ENCODE assay signal across 8 cellular contexts in genomic region chr4:76758290-76758882, GRCh38.
A peak's percentile ranks its signal among the peaks of the same experiment; 100 is the strongest.
DNase-seq lines count a peak whose midpoint lies in the region; ATAC-seq and TF ChIP-seq lines count a peak whose summit lies in the region.

No MANE protein-coding gene starts in this region.

- H3K27me3 Mint-ChIP-seq in Calu3 (ENCODE audit: unreplicated experiment) (no peaks in the 10 kb centered on the region), neural progenitor cell (ENCODE audit: insufficient read depth, low read depth) (peaks cover 6% of the 10 kb centered on the region)

- peaks cover 44% of the 10 kb centered on the region for H3K36me3 Mint-ChIP-seq in Calu3 (ENCODE audit: insufficient read depth, unreplicated experiment)
- peaks cover 58% of the 10 kb centered on the region for H3K36me3 Mint-ChIP-seq in neural progenitor cell

- no peaks in the 10 kb centered on the region for H3K9me3 ChIP-seq in HCT116 (ENCODE audit: control insufficient read depth in 1 of 2, insufficient read depth in 1 of 2, low read depth in 1 of 2, low read length in 2 of 2)
- no peaks in the 10 kb centered on the region for H3K9me3 ChIP-seq in esophagus muscularis mucosa
- H3K9me3 ChIP-seq in neural progenitor cell (ENCODE audit: low read depth): no peaks in the 10 kb centered on the region

- H3K27ac ChIP-seq in HCT116 (ENCODE audit: low read depth, low read length): no peak overlapping the region
- H3K27ac ChIP-seq in RWPE1: no peak overlapping the region
- H3K27ac ChIP-seq in esophagus muscularis mucosa (replicated peaks in 1 of 4): peak overlapping the region in 1 of 4 donors; percentile 4
- no peak overlapping the region for H3K27ac ChIP-seq in neural progenitor cell

- TF ChIP-seq CTCF in Calu3 (IDR thresholded peaks at IDR 0.05; ENCODE audit: unreplicated experiment) (peak; percentile 43), HCT116 (IDR thresholded peaks at IDR 0.05 in 2 of 3, conservative IDR thresholded peaks at IDR 0.05 in 1 of 3; ENCODE audit: borderline replicate concordance in 1 of 3, insufficient read depth in 1 of 3, low read depth in 2 of 3, low read length in 2 of 3) (peak; percentile 58 to 85 (median 69); a peak in 5 of 6 replicates), RWPE1 (conservative IDR thresholded peaks at IDR 0.05; ENCODE audit: low read depth) (peak; percentile 78), esophagus muscularis mucosa (IDR thresholded peaks at IDR 0.05) (peak; percentile 75 to 79 (median 77)), neural progenitor cell (IDR thresholded peaks at IDR 0.05) (peak; percentile 88)

- CTCF ChIA-PET in Calu3 (lab: Charles Lee): interaction anchor here (0.6 to 0.7 kb wide), 3 partner anchors 11 to 323 kb away, joined by 3 to 4 read pairs (median 3); no protein-coding TSS in a partner anchor
- CTCF ChIA-PET in HCT116 (lab: Charles Lee): interaction anchor here (0.6 to 1.6 kb wide), 16 partner anchors 11 to 445 kb away, joined by 3 to 8 read pairs (median 3); no protein-coding TSS in a partner anchor
- CTCF ChIA-PET in RWPE1 (lab: Yijun Ruan, JAX): interaction anchor here (0.6 to 1.7 kb wide), 9 partner anchors 14 to 478 kb away, joined by 3 to 8 read pairs (median 4); no protein-coding TSS in a partner anchor

- no peak for TF ChIP-seq EP300 in esophagus muscularis mucosa (IDR thresholded peaks at IDR 0.05)

- H3K4me3 ChIP-seq in HCT116 (replicated peaks in 1 of 2; ENCODE audit: low read depth in 1 of 2, low read length in 2 of 2) (no peak overlapping the region), esophagus muscularis mucosa (no peak overlapping the region), neural progenitor cell (no peak overlapping the region)

- no TSS peak for BruUV-seq in Calu3 (replicated peaks; lab: Mats Ljungman, UMichigan)
- BruUV-seq in HCT116 (replicated peaks; lab: Mats Ljungman, UMichigan): no TSS peak

- RAD21 ChIA-PET in HCT116 (lab: Charles Lee; ENCODE audit: low non-redundant PET in 1 of 2, low total read pairs in 2 of 2, uncharacterized antibody in 2 of 2, unreplicated experiment in 2 of 2): interaction anchor here in 1 of 2 experiments (0.7 kb wide), 1 partner anchor 482 kb away, joined by 3 read pairs; no protein-coding TSS in a partner anchor

- H3K4me1 ChIP-seq in HCT116 (ENCODE audit: control insufficient read depth in 1 of 2, insufficient read depth in 2 of 2, low read length in 2 of 2) (peaks cover 11 to 13% of the 10 kb centered on the region in 2 experiments), esophagus muscularis mucosa (peaks cover 8 to 44% (median 28%) of the 10 kb centered on the region in 4 donors), neural progenitor cell (no peaks in the 10 kb centered on the region)

- H3K36me3 ChIP-seq in HCT116 (ENCODE audit: control insufficient read depth in 1 of 2, insufficient read depth in 2 of 2, low read length in 2 of 2) (no peaks in the 10 kb centered on the region), esophagus muscularis mucosa (peaks cover 11 to 49% (median 15%) of the 10 kb centered on the region in 4 donors), neural progenitor cell (no peaks in the 10 kb centered on the region)

- DNase-seq in Calu3 (peak; percentile 50), HCT116 (ENCODE audit: low read depth, low spot score) (peak; percentile 42), RWPE1 (ENCODE audit: low spot score) (peak; percentile 53), esophagus muscularis mucosa (ENCODE audit: extremely low spot score) (no peak), neural progenitor cell (ENCODE audit: low spot score) (peak; percentile 51), activated gamma-delta T cell treated with Interleukin-2 at 50 U/mL for 16 hours (no peak)

- H3F3A ChIP-seq in neural progenitor cell (ENCODE audit: low read depth): peaks cover 7% of the 10 kb centered on the region

- H3K4me3 Mint-ChIP-seq in Calu3 (ENCODE audit: low read depth, unreplicated experiment) (no peak overlapping the region), neural progenitor cell (no peak overlapping the region)

- WGBS in esophagus muscularis mucosa: 18% methylated on average over 4 of the region's 4 CpGs

- ATAC-seq in HCT116 (peak; percentile 62; the same call in 1 of the 2 replicates), HG03378 (IDR thresholded peaks at IDR 0.05; ENCODE audit: unreplicated experiment) (no peak), HG03045 (IDR thresholded peaks at IDR 0.05; ENCODE audit: unreplicated experiment) (no peak)

- no peak overlapping the region for H3K9ac ChIP-seq in HCT116 (ENCODE audit: low read length)
- H3K9ac ChIP-seq in neural progenitor cell: no peak overlapping the region

- H2AFZ ChIP-seq in HCT116 (ENCODE audit: low read depth, low read length, poor library complexity, severe bottlenecking) (no peak overlapping the region), neural progenitor cell (replicated peaks) (no peak overlapping the region)

- no peaks in the 10 kb centered on the region for H3K27me3 ChIP-seq in HCT116 (ENCODE audit: insufficient read depth, low read length)
- no peaks in the 10 kb centered on the region for H3K27me3 ChIP-seq in esophagus muscularis mucosa
- H3K27me3 ChIP-seq in neural progenitor cell: no peaks in the 10 kb centered on the region

- H3K9me3 Mint-ChIP-seq in Calu3 (ENCODE audit: low read depth, unreplicated experiment): no peaks in the 10 kb centered on the region
- H3K9me3 Mint-ChIP-seq in neural progenitor cell: peaks cover 3% of the 10 kb centered on the region

- TF ChIP-seq POLR2A in HCT116 (IDR thresholded peaks at IDR 0.05; ENCODE audit: borderline replicate concordance, extremely low read depth, insufficient read depth, insufficient read length): no peak
- TF ChIP-seq POLR2A in esophagus muscularis mucosa (IDR thresholded peaks at IDR 0.05; ENCODE audit: low read depth): no peak

- POLR2A ChIA-PET in HCT116 (lab: Charles Lee) (interaction anchor here (0.6 to 1.3 kb wide), 2 partner anchors 327 to 965 kb away, joined by 3 read pairs; no protein-coding TSS in a partner anchor), RWPE1 (lab: Yijun Ruan, JAX; ENCODE audit: low non-redundant PET) (interaction anchor here (0.5 kb wide), 2 partner anchors 91 to 267 kb away, joined by 3 to 12 read pairs; no protein-coding TSS in a partner anchor)

- intact Hi-C loops in Calu3 (cut with micrococcal nuclease; ENCODE audit: unreplicated experiment) (no loop called here), HCT116 (cut with micrococcal nuclease) (loop anchor here (1.0 to 10.0 kb wide), 2 partner anchors 247 to 446 kb away; no protein-coding TSS in a partner anchor), esophagus muscularis mucosa (cut with DNase I) (loop anchor here (10.0 kb wide), 2 partner anchors 134 to 324 kb away; partner anchors contain the start of gene SHROOM3)

- H3K4me2 ChIP-seq in HCT116 (ENCODE audit: low read length) (no peak overlapping the region), neural progenitor cell (no peak overlapping the region)

- no peak overlapping the region for H3K27ac Mint-ChIP-seq in Calu3 (ENCODE audit: unreplicated experiment)
- peak overlapping the region; percentile 5 for H3K27ac Mint-ChIP-seq in neural progenitor cell

- TF ChIP-seq RAD21 in HCT116 (IDR thresholded peaks at IDR 0.05; ENCODE audit: low read depth): peak; percentile 59

- no peaks in the 10 kb centered on the region for H4K20me1 ChIP-seq in HCT116 (ENCODE audit: insufficient read depth)
- no peaks in the 10 kb centered on the region for H4K20me1 ChIP-seq in neural progenitor cell (ENCODE audit: low read depth)

- no peaks in the 10 kb centered on the region for H3K79me2 ChIP-seq in HCT116 (ENCODE audit: insufficient read depth, low read length)
- no peaks in the 10 kb centered on the region for H3K79me2 ChIP-seq in neural progenitor cell (ENCODE audit: low read depth)

- H3K4me1 Mint-ChIP-seq in Calu3 (ENCODE audit: low read depth, unreplicated experiment) (peaks cover 10% of the 10 kb centered on the region), neural progenitor cell (peaks cover 9% of the 10 kb centered on the region)

- no peaks in the 10 kb centered on the region for H3K9me2 ChIP-seq in HCT116 (ENCODE audit: insufficient read depth)

TF ChIP-seq in HCT116, 20 proteins besides CTCF, POLR2A, EP300 and RAD21 (continues in another document):
- TF ChIP-seq JUND (IDR thresholded peaks at IDR 0.05): no peak
- no peak for TF ChIP-seq ZFX (IDR thresholded peaks at IDR 0.05)
- no peak for TF ChIP-seq SRF (IDR thresholded peaks at IDR 0.05; ENCODE audit: low read depth)
- no peak for TF ChIP-seq REST (IDR thresholded peaks at IDR 0.05; ENCODE audit: low read depth)

Comparison
In these comparisons a context has a peak if more than half of its experiments do, and no peak if none do; other contexts are left out.
1. DNase-seq: peak in Calu3 (single experiment), HCT116 (single experiment), RWPE1 (single experiment) and neural progenitor cell (single experiment); none in esophagus muscularis mucosa (single experiment) and activated gamma-delta T cell treated with Interleukin-2 at 50 U/mL for 16 hours (single experiment).
2. Peak in every context shown above with its lines, with median percentiles within 50 percentile points of each other: CTCF ChIP-seq.